In the genomic region with DNA sequence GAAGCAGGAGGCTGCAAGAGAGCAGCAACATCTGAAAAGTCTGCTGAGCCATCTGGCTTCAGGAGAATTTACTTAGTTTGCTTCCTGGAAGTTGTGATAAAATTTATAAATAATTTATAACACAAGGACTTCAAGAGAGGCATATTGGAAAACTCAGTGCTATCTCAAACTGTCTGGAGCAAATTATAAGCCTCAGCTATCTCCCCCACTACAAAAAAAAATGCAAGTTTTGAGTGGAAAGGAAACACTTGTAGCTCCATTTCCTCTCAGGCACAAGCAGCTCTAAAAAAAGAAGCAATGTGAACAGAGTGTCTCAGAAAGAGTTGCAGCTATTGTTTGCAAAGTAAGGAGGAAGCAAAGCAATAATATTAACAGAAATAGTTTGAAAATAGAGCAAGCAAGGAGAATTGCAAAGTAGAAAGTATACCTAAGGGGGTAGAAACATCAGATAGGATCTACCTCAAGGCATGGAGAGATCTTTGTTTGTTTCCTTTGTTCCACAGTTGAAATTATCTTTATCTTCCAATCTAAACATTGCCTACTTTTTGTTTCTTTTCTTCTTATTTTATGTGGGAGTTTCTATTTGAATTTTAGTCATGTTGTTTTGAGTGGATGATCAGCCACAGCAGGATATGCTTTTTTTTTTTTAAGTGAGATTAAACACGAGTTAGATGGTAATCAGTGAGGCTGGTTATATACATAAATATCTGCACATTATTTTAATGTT, we compare ENCODE assay signal across 7 cellular contexts. TPM values are rescaled to one million over a fixed set of nuclear protein-coding genes. Genes with fewer than 3 reads are reported as not detected.
A peak's percentile ranks its signal among the peaks of the same experiment; 100 is the strongest.
DNase-seq lines count a peak whose midpoint lies in the region; ATAC-seq, FAIRE-seq and TF ChIP-seq lines count a peak whose summit lies in the region.

No MANE protein-coding gene starts in this region.

- FAIRE-seq in endothelial cell of umbilical vein (lab: Jason Lieb, UNC) = peak; percentile 81

- BruUV-seq in endothelial cell of umbilical vein (replicated peaks; lab: Mats Ljungman, UMichigan) = no TSS peak

- POLR2A ChIA-PET in endothelial cell of umbilical vein (lab: Charles Lee) = interaction anchor here (1.0 kb wide), 1 partner anchor 56 kb away, joined by 5 read pairs; a partner anchor contains a TSS

- peak overlapping the region; percentile 97 for H3K4me2 ChIP-seq in endothelial cell of umbilical vein (ENCODE audit: insufficient read depth, low read length)

- no peaks in the 10 kb centered on the region for H4K20me1 ChIP-seq in endothelial cell of umbilical vein (replicated peaks; ENCODE audit: control insufficient read depth, extremely low read depth, insufficient read depth, low read length)

- H3K27ac ChIP-seq in endothelial cell of umbilical vein (ENCODE audit: insufficient read depth, low read depth, low read length) = peak overlapping the region; percentile 15

- H3K4me1 ChIP-seq in endothelial cell of umbilical vein (ENCODE audit: control insufficient read depth, extremely low read depth, insufficient read depth, low read length) = peaks cover 15% of the 10 kb centered on the region

- H3K36me3 ChIP-seq in endothelial cell of umbilical vein (ENCODE audit: control insufficient read depth in 2 of 2, extremely low read depth in 1 of 2, insufficient read depth in 2 of 2, low read length in 2 of 2) = no peaks in the 10 kb centered on the region

- H3K9me1 ChIP-seq in endothelial cell of umbilical vein (replicated peaks; ENCODE audit: control insufficient read depth, extremely low read depth, insufficient read depth, low read length) = no peaks in the 10 kb centered on the region

- intact Hi-C loops in endothelial cell of umbilical vein (cut with micrococcal nuclease) = loop anchor here (1.0 to 2.0 kb wide), 2 partner anchors 10 to 56 kb away; a partner anchor contains a TSS
- intact Hi-C loops in left colon (cut with DNase I, micrococcal nuclease) = no loop called here

- no peaks in the 10 kb centered on the region for H3K27me3 ChIP-seq in endothelial cell of umbilical vein (ENCODE audit: control insufficient read depth in 2 of 2, insufficient read depth in 2 of 2, low read length in 2 of 2)

- peak overlapping the region; percentile 50 for H3K9ac ChIP-seq in endothelial cell of umbilical vein (replicated peaks; ENCODE audit: extremely low read depth, insufficient read depth, low read length)

- dilution Hi-C loops in endothelial cell of umbilical vein (cut with MboI; ENCODE audit: extremely low pct_ligation_motif_present, low sequenced_read_pairs) = no loop called here

- no peak for TF ChIP-seq CTCF in endothelial cell of umbilical vein (IDR thresholded peaks at IDR 0.05; ENCODE audit: extremely low read depth in 1 of 2, insufficient read depth in 1 of 2, low read depth in 1 of 2, low read length in 2 of 2)

- ATAC-seq in GM19035 (IDR thresholded peaks at IDR 0.05; ENCODE audit: unreplicated experiment) (peak; percentile 50), HG03432 (IDR thresholded peaks at IDR 0.05; ENCODE audit: unreplicated experiment) (no peak), left colon (no peak)

- no peak for TF ChIP-seq POLR2A in endothelial cell of umbilical vein (IDR thresholded peaks at IDR 0.05; ENCODE audit: low read depth, low read length)

- H3K79me2 ChIP-seq in endothelial cell of umbilical vein (ENCODE audit: control insufficient read depth, insufficient read depth, low read length) = no peaks in the 10 kb centered on the region

- CTCF ChIA-PET in endothelial cell of umbilical vein (lab: Charles Lee) = interaction anchor here (0.9 to 1.7 kb wide), 11 partner anchors 8 to 150 kb away, joined by 3 to 5 read pairs (median 3); no protein-coding TSS in a partner anchor

- H3K4me3 ChIP-seq in endothelial cell of umbilical vein (replicated peaks in 1 of 3; ENCODE audit: insufficient read depth in 1 of 3, low read depth in 1 of 3, low read length in 3 of 3) = peak overlapping the region in 1 of 3 experiments; percentile 4

- H3K9me3 ChIP-seq in endothelial cell of umbilical vein (replicated peaks; ENCODE audit: control insufficient read depth, insufficient read depth, low read length) = no peaks in the 10 kb centered on the region

- peak overlapping the region; percentile 17 for H2AFZ ChIP-seq in endothelial cell of umbilical vein (ENCODE audit: low read depth, low read length)

- DNase-seq in OCI-M1 (lab: John Stamatoyannopoulos, UW) (peak; percentile 9), endothelial cell of umbilical vein (ENCODE audit: low read depth, low spot score) (peak; percentile 90), putamen (ENCODE audit: low spot score) (peak; percentile 24), HT-29 (ENCODE audit: low spot score) (no peak), left colon (no peak)

TF ChIP-seq in endothelial cell of umbilical vein, 7 proteins besides CTCF, POLR2A, EP300 and RAD21:
- TF ChIP-seq, protein P1, sequence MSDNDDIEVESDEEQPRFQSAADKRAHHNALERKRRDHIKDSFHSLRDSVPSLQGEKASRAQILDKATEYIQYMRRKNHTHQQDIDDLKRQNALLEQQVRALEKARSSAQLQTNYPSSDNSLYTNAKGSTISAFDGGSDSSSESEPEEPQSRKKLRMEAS (IDR thresholded peaks at IDR 0.05; ENCODE audit: insufficient read depth, insufficient read length) = no peak
- peak; percentile 35 for TF ChIP-seq GATA2 (IDR thresholded peaks at IDR 0.05; ENCODE audit: insufficient read depth, insufficient read length, low read depth, low read length)

RNA-seq across cellular contexts. Expression of a gene that starts 56.0 kb away (rescaled TPM):
- total RNA-seq in endothelial cell of umbilical vein (345 and 361 TPM in 2 replicates), left colon (100 to 1,000 TPM in 1 of 2 donors, 10 to 100 TPM in 1; 73.6 to 114 TPM)
- polyA plus RNA-seq in endothelial cell of umbilical vein = 80.3 and 135 TPM in 2 replicates
- polyA plus RNA-seq in endothelial cell of umbilical vein (2011; cell fraction: cytosol; rRNA removed) = 83.9 and 119 TPM in 2 replicates
- polyA plus RNA-seq in endothelial cell of umbilical vein (2011; cell fraction: nucleus; rRNA removed) = 120 and 134 TPM in 2 replicates
- 175 and 248 TPM in 2 replicates for polyA plus RNA-seq in endothelial cell of umbilical vein (2012)
- 460 and 502 TPM in 2 replicates for polyA minus RNA-seq in endothelial cell of umbilical vein
- 73.7 TPM for polyA minus RNA-seq in endothelial cell of umbilical vein (2011; cell fraction: cytosol; rRNA and poly(A)+ RNA removed)
- 278 and 424 TPM in 2 replicates for polyA minus RNA-seq in endothelial cell of umbilical vein (2011; cell fraction: nucleus; rRNA and poly(A)+ RNA removed)
- total RNA-seq in HT-29 (2014; rRNA removed; shearing (Covaris generic)) = 14.4 and 17.7 TPM in 2 replicates

Comparison
In these comparisons a context has a peak if more than half of its experiments do, and no peak if none do; other contexts are left out.
1. DNase-seq: peak in OCI-M1 (single experiment), endothelial cell of umbilical vein (single experiment) and putamen (single experiment); none in HT-29 (single experiment) and left colon (0 of 2).